ENCODE assay signal across 33 cellular contexts in the genomic region with DNA sequence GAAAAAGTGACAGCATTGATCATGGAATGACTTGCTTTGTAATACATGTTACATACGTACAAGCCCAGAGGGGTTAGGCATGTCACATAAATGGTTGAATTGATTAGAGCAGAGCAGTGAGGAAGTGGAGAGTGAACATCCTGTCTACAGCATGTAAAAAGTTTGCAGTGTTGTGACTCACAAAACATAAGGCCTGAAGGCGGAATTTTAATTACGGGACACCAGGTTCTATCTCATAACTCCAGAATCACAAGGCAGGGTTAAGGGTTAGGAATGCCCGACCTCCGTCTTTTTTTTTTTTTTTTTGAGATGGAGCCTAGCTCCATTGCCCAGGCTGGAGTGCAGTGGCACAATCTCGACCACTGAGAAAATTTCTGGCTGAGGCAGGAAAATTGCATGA.
"Had no signal": no experiment of that assay in that cellular context is flagged by ENCODE, and none has a peak within 500 bp of the region (broad histone marks: within the 10 kb centered on the region; RNA-seq: fewer than 3 reads in every experiment).

No MANE protein-coding gene starts in this region.

- H3K4me3 ChIP-seq: adrenal gland, ascending aorta, body of pancreas, breast epithelium, cardiac muscle cell had no signal

- H3K9me3 ChIP-seq: adrenal gland, ascending aorta, body of pancreas, breast epithelium had no signal

- H3K36me3 ChIP-seq: adrenal gland, ascending aorta, brain microvascular endothelial cell, breast epithelium, cardiac muscle cell had no signal

- ATAC-seq: activated naive CD4-positive, alpha-beta T cell treated with anti-CD3 and anti-CD28 coated beads, Interleukin-2, amount 50 U/mL, for 72 hours; activated naive CD8-positive, alpha-beta T cell treated with anti-CD3 and anti-CD28 coated beads, Interleukin-2, amount 50 U/mL, for 24 hours; activated T-cell treated with anti-CD3 and anti-CD28 coated beads, Interleukin-2, amount 50 U/mL, for 4 hours; activated T-cell treated with anti-CD3 and anti-CD28 coated beads, Interleukin-2, amount 50 U/mL, for 72 hours; activated T-helper 17 cell treated with anti-CD3 and anti-CD28 coated beads, Interleukin-2, amount 50 U/mL, for 72 hours; body of pancreas had no signal

- H3K27me3 ChIP-seq: adrenal gland, ascending aorta, body of pancreas, brain microvascular endothelial cell, breast epithelium, cardiac muscle cell had no signal

- H3K4me1 ChIP-seq: adrenal gland, ascending aorta, body of pancreas, breast epithelium had no signal

- FAIRE-seq: astrocyte, bronchial epithelial cell had no signal

- H3K27ac ChIP-seq: adrenal gland, ascending aorta, body of pancreas, brain microvascular endothelial cell, breast epithelium, cardiac muscle cell had no signal

- DNase-seq: activated effector memory CD4-positive, alpha-beta T cell treated with anti-CD3 and anti-CD28 coated beads, Interleukin-2, amount 50 U/mL, for 16 hours; activated effector memory CD4-positive, alpha-beta T cell treated with Interleukin-2 at 50 U/mL for 16 hours; activated gamma-delta T cell; activated gamma-delta T cell treated with Interleukin-2 at 50 U/mL for 16 hours; activated naive CD4-positive, alpha-beta T cell; activated naive CD4-positive, alpha-beta T cell treated with anti-CD3 and anti-CD28 coated beads for 36 hours; activated naive CD4-positive, alpha-beta T cell treated with anti-CD3 and anti-CD28 coated beads, Interleukin-2, amount 10 ng/mL, durations not matched to agents 7 days and 5 days; activated naive CD4-positive, alpha-beta T cell treated with anti-CD3 and anti-CD28 coated beads, Interleukin-2, amount 50 U/mL, for 16 hours; activated naive CD4-positive, alpha-beta T cell treated with Interleukin-2 at 50 U/mL for 16 hours; activated naive CD8-positive, alpha-beta T cell treated with anti-CD3 and anti-CD28 coated beads for 36 hours; activated naive CD8-positive, alpha-beta T cell treated with anti-CD3 and anti-CD28 coated beads, Interleukin-2, amount 10 ng/mL, durations not matched to agents 7 days and 5 days; activated naive CD8-positive, alpha-beta T cell treated with anti-CD3 and anti-CD28 coated beads, Interleukin-2, amount 50 U/mL, for 24 hours; activated T-cell treated with anti-CD3 and anti-CD28 coated beads, Interleukin-2, amount 50 U/mL, for 24 hours; activated T-cell treated with anti-CD3 and anti-CD28 coated beads, Interleukin-2, amount 50 U/mL, for 4 hours; activated T-cell treated with anti-CD3 and anti-CD28 coated beads, Interleukin-2, amount 50 U/mL, for 48 hours; activated T-cell treated with anti-CD3 and anti-CD28 coated beads, Interleukin-2, amount 50 U/mL, for 72 hours; adrenal gland; amniotic stem cell; amygdala; anterior cingulate cortex; aorta; body of pancreas; brain microvascular endothelial cell; caudate nucleus; central memory CD4-positive, alpha-beta T cell; cerebellar nuclear complex had no signal
